ENCODE assay signal across 16 cellular contexts in genomic region chr1:172244865-172245264, GRCh38.
DNase-seq lines count a peak whose midpoint lies in the region; ATAC-seq and TF ChIP-seq lines count a peak whose summit lies in the region.
"Had no signal": no experiment of that assay in that cellular context is flagged by ENCODE, and none has a peak within 500 bp of the region (broad histone marks: within the 10 kb centered on the region; RNA-seq: fewer than 3 reads in every experiment).

No MANE protein-coding gene starts in this region.

- H3K36me3 ChIP-seq in Panc1 (ENCODE audit: control insufficient read depth, insufficient read depth, low read length) (no peaks in the 10 kb centered on the region), lung (ENCODE audit: control insufficient read depth in 2 of 2, insufficient read depth in 2 of 2, low read length in 2 of 2) (no peaks in the 10 kb centered on the region), upper lobe of right lung (no peaks in the 10 kb centered on the region), PC-3 (ENCODE audit: low read depth, low read length) (no peaks in the 10 kb centered on the region)
- H3K36me3 ChIP-seq: BLaER1, HAP-1 had no signal

- DNase-seq in DMS53 (lab: John Stamatoyannopoulos, UW) (peak; percentile 43), DMS53 treated with DMSO at 0.1 percent for 48 hours (lab: John Stamatoyannopoulos, UW; ENCODE audit: unreplicated experiment) (no peak), Panc1 (ENCODE audit: low read depth, low spot score) (no peak), lung (ENCODE audit: low spot score) (no peak), upper lobe of right lung (no peak), PC-3 (no peak), NCI-H187 (lab: John Stamatoyannopoulos, UW) (no peak)
- DNase-seq in stimulated activated CD4-positive, alpha-beta T cell treated with anti-CD3 and anti-CD28 coated beads, Interleukin-2, amount 100 ng/mL, for 24 hours: no peak
- DNase-seq: CD4-positive, alpha-beta T cell; CD8-positive, alpha-beta memory T cell; DND-41; GOT3; HFFc6 had no signal

- in situ Hi-C loops in Panc1 (cut with HindIII; ENCODE audit: low pct_unique_long_range_greater_than_20kb, low sequenced_read_pairs): no loop called here

- intact Hi-C loops in Panc1 (cut with micrococcal nuclease; ENCODE audit: unreplicated experiment): no loop called here
- intact Hi-C loops in upper lobe of right lung (cut with DNase I): no loop called here
- intact Hi-C loops in PC-3 (cut with micrococcal nuclease): no loop called here

- H3K4me1 ChIP-seq in Panc1 (ENCODE audit: control insufficient read depth, insufficient read depth, low read length) (no peaks in the 10 kb centered on the region; the same call in 1 of the 2 replicates), lung (ENCODE audit: control insufficient read depth in 2 of 2, insufficient read depth in 2 of 2, low read length in 2 of 2) (peaks cover 0 to under 1% of the 10 kb centered on the region in 2 donors), upper lobe of right lung (no peaks in the 10 kb centered on the region), PC-3 (ENCODE audit: insufficient read depth, low read length) (peaks cover 6% of the 10 kb centered on the region; the same call in 1 of the 2 replicates)
- H3K4me1 ChIP-seq: BLaER1, HAP-1 had no signal

- TF ChIP-seq CTCF in Panc1 (IDR thresholded peaks at IDR 0.05): no peak
- no peak for TF ChIP-seq CTCF in lung (IDR thresholded peaks at IDR 0.05; ENCODE audit: control extremely low read depth, extremely low read depth)
- no peak for TF ChIP-seq CTCF in upper lobe of right lung (IDR thresholded peaks at IDR 0.05)
- no peak for TF ChIP-seq CTCF in PC-3 (conservative IDR thresholded peaks at IDR 0.05; ENCODE audit: low read depth, low read length)

- H2AFZ ChIP-seq in PC-3 (ENCODE audit: low read length): no peak overlapping the region

- H3K9me3 ChIP-seq in Panc1 (ENCODE audit: control insufficient read depth, insufficient read depth, low read depth, low read length) (no peaks in the 10 kb centered on the region; the same call in 1 of the 2 replicates), lung (ENCODE audit: control insufficient read depth in 2 of 2, insufficient read depth in 1 of 2, low read length in 1 of 2) (no peaks in the 10 kb centered on the region), upper lobe of right lung (no peaks in the 10 kb centered on the region), PC-3 (ENCODE audit: low read length) (no peaks in the 10 kb centered on the region)
- H3K9me3 ChIP-seq: BLaER1, HAP-1 had no signal

- H3K9ac ChIP-seq in PC-3 (ENCODE audit: low read length): no peak overlapping the region
- H3K9ac ChIP-seq: BLaER1 had no signal

- no peaks in the 10 kb centered on the region for H3K9me2 ChIP-seq in PC-3 (replicated peaks; ENCODE audit: low read length)

- ATAC-seq in Panc1 (no peak), lung (ENCODE audit: insufficient read depth, low FRiP score) (peak; percentile 39), upper lobe of right lung (peak; percentile 77), PC-3 (no peak)

- H3K4me3 ChIP-seq in Panc1 (ENCODE audit: low read depth in 2 of 2, low read length in 2 of 2) (no peak overlapping the region), lung (no peak overlapping the region), upper lobe of right lung (no peak overlapping the region), PC-3 (ENCODE audit: low read length) (no peak overlapping the region)
- H3K4me3 ChIP-seq: BLaER1, HAP-1 had no signal

- no peaks in the 10 kb centered on the region for H3F3A ChIP-seq in PC-3 (ENCODE audit: low read length, unreplicated experiment)

- H4K20me1 ChIP-seq in PC-3 (ENCODE audit: low read length): no peaks in the 10 kb centered on the region
- H4K20me1 ChIP-seq: BLaER1 had no signal

- H3K27ac ChIP-seq in Panc1 (ENCODE audit: low read length) (peak overlapping the region; percentile 48; the same call in 1 of the 2 replicates), lung (ENCODE audit: low read depth in 1 of 2, low read length in 1 of 2) (no peak overlapping the region), upper lobe of right lung (peak overlapping the region; percentile 47), PC-3 (ENCODE audit: low read length) (no peak overlapping the region)
- H3K27ac ChIP-seq: 22Rv1, BLaER1 had no signal

- BruUV-seq in Panc1 (replicated peaks; lab: Mats Ljungman, UMichigan) (no TSS peak), PC-3 (replicated peaks; lab: Mats Ljungman, UMichigan) (no TSS peak)

- 79 to 91% methylated on average over 1 of the region's 1 CpG for WGBS in lung, 2 donors

- POLR2A ChIA-PET in Panc1 (lab: Charles Lee) (no interaction called here), PC-3 (lab: Charles Lee; ENCODE audit: unreplicated experiment) (no interaction called here)

- H3K79me2 ChIP-seq in PC-3 (ENCODE audit: low read length): no peaks in the 10 kb centered on the region

- CTCF ChIA-PET in Panc1 (lab: Charles Lee) (no interaction called here), PC-3 (lab: Charles Lee) (no interaction called here)

- H3K27me3 ChIP-seq in Panc1 (ENCODE audit: control insufficient read depth, insufficient read depth, low read length): no peaks in the 10 kb centered on the region
- no peaks in the 10 kb centered on the region for H3K27me3 ChIP-seq in lung (ENCODE audit: control insufficient read depth, insufficient read depth)
- H3K27me3 ChIP-seq in upper lobe of right lung: no peaks in the 10 kb centered on the region
- no peaks in the 10 kb centered on the region for H3K27me3 ChIP-seq in PC-3 (ENCODE audit: low read length)
- H3K27me3 ChIP-seq: BLaER1 had no signal

- H3K4me2 ChIP-seq in PC-3 (ENCODE audit: low read length): no peak overlapping the region
- H3K4me2 ChIP-seq: BLaER1 had no signal

Comparison
In these comparisons a context has a peak if more than half of its experiments do, and no peak if none do; other contexts are left out.
1. ATAC-seq: peak in lung (single experiment) and upper lobe of right lung (single experiment); none in Panc1 (single experiment) and PC-3 (single experiment).
2. H3K27ac ChIP-seq: peak in Panc1 (single experiment) and upper lobe of right lung (single experiment); none in lung (0 of 2) and PC-3 (single experiment).